8 cellular contexts compared by ENCODE assay signal in genomic region chr7:155457544-155458316, GRCh38. TPM values are rescaled to one million over a fixed set of nuclear protein-coding genes. Genes with fewer than 3 reads are reported as not detected.
DNase-seq lines count a peak whose midpoint lies in the region; ATAC-seq, FAIRE-seq and TF ChIP-seq lines count a peak whose summit lies in the region.

Gene EN2, plus strand, starts transcription at chr7:155458129. Its CDS starts 249 bp downstream, at chr7:155458378.

- H3K4me3 ChIP-seq in A549: peak within 1 kb of the TSS; percentile 75
- H3K4me3 ChIP-seq in H7 (ENCODE audit: insufficient read depth, low read depth, low read length): peak within 1 kb of the TSS; percentile 14
- H3K4me3 ChIP-seq in cardiac fibroblast (replicated peaks in 1 of 2; ENCODE audit: low read depth in 2 of 2, low read length in 2 of 2): peak within 1 kb of the TSS; percentile 35 to 46
- H3K4me3 ChIP-seq in mucosa of descending colon: no peak within 1 kb of the TSS

- H3K4me1 ChIP-seq in A549 (peaks cover 19% of the 10 kb centered on the region; the same call in 2 of the 3 replicates), mucosa of descending colon (ENCODE audit: low read depth) (peaks cover 24% of the 10 kb centered on the region)

- peaks cover 97% of the 10 kb centered on the region for H3K27me3 ChIP-seq in H7 (ENCODE audit: control insufficient read depth, insufficient read depth, low read length)

- TF ChIP-seq CTCF in A549 (IDR thresholded peaks at IDR 0.05) (no peak), cardiac fibroblast (IDR thresholded peaks at IDR 0.05; ENCODE audit: low read depth, low read length) (no peak), mucosa of descending colon (IDR thresholded peaks at IDR 0.05) (no peak)

- CTCF ChIA-PET in A549 (lab: Yijun Ruan, JAX): no interaction called here

- H3K9me3 ChIP-seq in A549: no peaks in the 10 kb centered on the region
- no peaks in the 10 kb centered on the region for H3K9me3 ChIP-seq in mucosa of descending colon

- peak within 1 kb of the TSS; percentile 76 to 85 for H3K27ac ChIP-seq in A549

- POLR2A ChIA-PET in A549 (lab: Yijun Ruan, JAX): no interaction called here

- TF ChIP-seq RAD21 in A549 (conservative IDR thresholded peaks at IDR 0.05 in 1 of 2, IDR thresholded peaks at IDR 0.05 in 1 of 2): no peak

- H3K36me3 ChIP-seq in H7 (replicated peaks; ENCODE audit: control insufficient read depth, insufficient read depth, low read length): no peaks in the 10 kb centered on the region
- no peaks in the 10 kb centered on the region for H3K36me3 ChIP-seq in mucosa of descending colon (ENCODE audit: low read depth)

- peak; percentile 26 to 62 for ATAC-seq in A549
- ATAC-seq in mucosa of descending colon: peak; percentile 24
- ATAC-seq in HG03460 (IDR thresholded peaks at IDR 0.05; ENCODE audit: unreplicated experiment): no peak

- TF ChIP-seq POLR2A in A549 (IDR thresholded peaks at IDR 0.05; ENCODE audit: low read length): no peak

- no peak for FAIRE-seq in A549 (lab: Jason Lieb, UNC)

- DNase-seq in A549 (ENCODE audit: low read depth in 1 of 2, low spot score in 1 of 2): no peak
- peak; percentile 86 for DNase-seq in H7
- DNase-seq in cardiac fibroblast (ENCODE audit: low read depth in 2 of 2): no peak
- peak in 2 of 3 donors; percentile 21 to 37 for DNase-seq in mucosa of descending colon
- DNase-seq in NCI-H2171 treated with DMSO at 0.1 percent for 48 hours (lab: John Stamatoyannopoulos, UW): no peak
- no peak for DNase-seq in GDM1 (lab: John Stamatoyannopoulos, UW)
- no peak for DNase-seq in NOMO-1 (lab: John Stamatoyannopoulos, UW; ENCODE audit: unreplicated experiment in 2 of 2)

- no peak for TF ChIP-seq EP300 in A549 (IDR thresholded peaks at IDR 0.05)

- intact Hi-C loops in mucosa of descending colon (cut with DNase I, micrococcal nuclease): no loop called here

- peak within 1 kb of the TSS; percentile 95 for H3K4me2 ChIP-seq in A549

- WGBS in A549 (ENCODE audit: missing lambda C conversion rate): 6% methylated on average over 16 of the region's 126 CpGs

TF ChIP-seq in A549, 52 proteins besides CTCF, POLR2A, EP300 and RAD21:
- peak in 1 of 2 experiments; percentile 28; a peak in 2 of 5 replicates for TF ChIP-seq JUN (IDR thresholded peaks at IDR 0.05)
- no peak for TF ChIP-seq HDAC2 (IDR thresholded peaks at IDR 0.05)
- TF ChIP-seq PHF8 (IDR thresholded peaks at IDR 0.05; ENCODE audit: borderline replicate concordance, low read depth): 0 out of 2 replicates have a peak, but pooled peaks have one; percentile 9
- TF ChIP-seq ATOH8 (CRISPR knock-in tag; IDR thresholded peaks at IDR 0.05; ENCODE audit: low read depth): 0 out of 2 replicates have a peak, but pooled peaks have one; percentile 13

RNA-seq across cellular contexts. Expression of gene EN2, which starts in this region (rescaled TPM):
- polyA plus RNA-seq in A549 (2011; rRNA removed) (0.33 and 0.53 TPM in 2 replicates), A549 (2017; fragmentation: RNase III; extraction: RNeasy Plus Mini Kit Qiagen cat#74134 plus additional on column Dnase treatment) (0.51 to 0.62 TPM (median 0.54 TPM) in 3 replicates)
- 0.61 and 0.76 TPM in 2 replicates for polyA plus RNA-seq in A549 (2012; cell fraction: cytosol; rRNA removed)
- 0.44 and 0.52 TPM in 2 replicates for polyA plus RNA-seq in A549 (2012; cell fraction: nucleus; rRNA removed)
- polyA minus RNA-seq in A549 (2011; rRNA and poly(A)+ RNA removed): 0.21 and 0.63 TPM in 2 replicates
- total RNA-seq in H7 (2014; rRNA removed; shearing (Covaris generic)): 0.04 TPM in 1 of 2 replicates, not detected in the other
- not detected for total RNA-seq in mucosa of descending colon

Comparison
In these comparisons a context has a peak if more than half of its experiments do, and no peak if none do; other contexts are left out.
1. Peak in ATAC-seq, H3K4me3 ChIP-seq, H3K27ac ChIP-seq and H3K4me2 ChIP-seq in A549; RNA of the gene not detected or under 1 TPM.
2. Peak in DNase-seq and H3K4me3 ChIP-seq in H7; RNA of the gene not detected or under 1 TPM.
3. Peak in DNase-seq and ATAC-seq in mucosa of descending colon; RNA of the gene not detected or under 1 TPM.